29 cellular contexts compared by ENCODE assay signal in genomic region chr11:92417326-92417725, GRCh38.
"Had no signal": no experiment of that assay in that cellular context is flagged by ENCODE, and none has a peak within 500 bp of the region (broad histone marks: within the 10 kb centered on the region; RNA-seq: fewer than 3 reads in every experiment).

No MANE protein-coding gene starts in this region.

- ATAC-seq: esophagus mucosa; gastrocnemius medialis; left lobe of liver; mucosa of descending colon; natural killer cell treated with Interleukin-12 subunit alpha and Interleukin-12 subunit beta and Interleukin-15 and Interleukin-18, amount 100 ng/mL, for 72 hours; right lobe of liver; stimulated activated naive CD8-positive, alpha-beta T cell treated with anti-CD3 and anti-CD28 coated beads, Interleukin-15, amount 100 ng/mL, for 72 hours had no signal

- H3K4me1 Mint-ChIP-seq: stimulated activated naive CD8-positive, alpha-beta T cell treated with anti-CD3 and anti-CD28 coated beads, Interleukin-15, amount 100 ng/mL, for 72 hours had no signal

- H3K27me3 ChIP-seq: gastrocnemius medialis, neutrophil, right lobe of liver, suprapubic skin, transverse colon, vagina had no signal

- H3K4me3 Mint-ChIP-seq: dendritic cell treated with granulocyte-macrophage colony-stimulating factor and Interleukin-4, amounts not matched to agents 40 ng/mL and 50 ng/mL, for 4 days; endodermal cell; mesothelial cell of epicardium; naive B cell; natural killer cell treated with Interleukin-12 subunit alpha and Interleukin-12 subunit beta and Interleukin-15 and Interleukin-18, amount 100 ng/mL, for 72 hours; neural crest cell; stimulated activated naive CD8-positive, alpha-beta T cell treated with anti-CD3 and anti-CD28 coated beads, Interleukin-15, amount 100 ng/mL, for 72 hours had no signal

- DNase-seq: effector CD8-positive, alpha-beta T cell; endodermal cell; foreskin fibroblast; gastrocnemius medialis; head of caudate nucleus; mesenchymal stem cell; mucosa of descending colon; right lobe of liver; stimulated activated CD4-positive, alpha-beta T cell treated with anti-CD3 and anti-CD28 coated beads, Interleukin-12 subunit alpha, Interleukin-12 subunit beta, amount 100 ng/mL, for 4 hours; stimulated activated CD4-positive, alpha-beta T cell treated with anti-CD3 and anti-CD28 coated beads, Interleukin-1b, Interleukin-23, amount 100 ng/mL, for 48 hours; stimulated activated CD4-positive, alpha-beta T cell treated with anti-CD3 and anti-CD28 coated beads, Interleukin-4, amount 100 ng/mL, for 1 hour; stimulated activated CD8-positive, alpha-beta memory T cell treated with anti-CD3 and anti-CD28 coated beads, Interleukin-4, amount 100 ng/mL, for 48 hours; stimulated activated naive CD4-positive, alpha-beta T cell; stimulated activated naive CD8-positive, alpha-beta T cell treated with anti-CD3 and anti-CD28 coated beads, Interleukin-15, amount 100 ng/mL, for 72 hours; transverse colon had no signal

- H3K27ac Mint-ChIP-seq: dendritic cell treated with granulocyte-macrophage colony-stimulating factor and Interleukin-4, amounts not matched to agents 40 ng/mL and 50 ng/mL, for 4 days; endodermal cell; mesothelial cell of epicardium; natural killer cell treated with Interleukin-12 subunit alpha and Interleukin-12 subunit beta and Interleukin-15 and Interleukin-18, amount 100 ng/mL, for 72 hours; progenitor cell of endocrine pancreas; stimulated activated naive CD8-positive, alpha-beta T cell treated with anti-CD3 and anti-CD28 coated beads, Interleukin-15, amount 100 ng/mL, for 72 hours had no signal

- H3K4me3 ChIP-seq: gastrocnemius medialis, mucosa of descending colon, right lobe of liver, smooth muscle cell, suprapubic skin, transverse colon, vagina had no signal

- H3K9me3 Mint-ChIP-seq: dendritic cell treated with granulocyte-macrophage colony-stimulating factor and Interleukin-4, amounts not matched to agents 40 ng/mL and 50 ng/mL, for 4 days; endodermal cell; mesothelial cell of epicardium; naive B cell; neural crest cell; stimulated activated naive CD8-positive, alpha-beta T cell treated with anti-CD3 and anti-CD28 coated beads, Interleukin-15, amount 100 ng/mL, for 72 hours had no signal

- H3K4me1 ChIP-seq: gastrocnemius medialis, parathyroid adenoma, right lobe of liver, suprapubic skin, transverse colon, vagina had no signal

- H3K27me3 Mint-ChIP-seq: dendritic cell treated with granulocyte-macrophage colony-stimulating factor and Interleukin-4, amounts not matched to agents 40 ng/mL and 50 ng/mL, for 4 days; natural killer cell treated with Interleukin-12 subunit alpha and Interleukin-12 subunit beta and Interleukin-15 and Interleukin-18, amount 100 ng/mL, for 72 hours; progenitor cell of endocrine pancreas; stimulated activated naive CD8-positive, alpha-beta T cell treated with anti-CD3 and anti-CD28 coated beads, Interleukin-15, amount 100 ng/mL, for 72 hours had no signal

- H3K36me3 Mint-ChIP-seq: mesothelial cell of epicardium; naive B cell; natural killer cell treated with Interleukin-12 subunit alpha and Interleukin-12 subunit beta and Interleukin-15 and Interleukin-18, amount 100 ng/mL, for 72 hours had no signal

- H3K36me3 ChIP-seq: gastrocnemius medialis, neutrophil, right lobe of liver, suprapubic skin, transverse colon, vagina had no signal

- H3K27ac ChIP-seq: epithelial cell of prostate, gastrocnemius medialis, neutrophil, parathyroid adenoma, right lobe of liver, suprapubic skin, transverse colon, vagina had no signal

- H3K9me3 ChIP-seq: gastrocnemius medialis, mucosa of descending colon, neutrophil, right lobe of liver, suprapubic skin, transverse colon, vagina had no signal
